ENCODE assay signal across 8 cellular contexts in the genomic region with DNA sequence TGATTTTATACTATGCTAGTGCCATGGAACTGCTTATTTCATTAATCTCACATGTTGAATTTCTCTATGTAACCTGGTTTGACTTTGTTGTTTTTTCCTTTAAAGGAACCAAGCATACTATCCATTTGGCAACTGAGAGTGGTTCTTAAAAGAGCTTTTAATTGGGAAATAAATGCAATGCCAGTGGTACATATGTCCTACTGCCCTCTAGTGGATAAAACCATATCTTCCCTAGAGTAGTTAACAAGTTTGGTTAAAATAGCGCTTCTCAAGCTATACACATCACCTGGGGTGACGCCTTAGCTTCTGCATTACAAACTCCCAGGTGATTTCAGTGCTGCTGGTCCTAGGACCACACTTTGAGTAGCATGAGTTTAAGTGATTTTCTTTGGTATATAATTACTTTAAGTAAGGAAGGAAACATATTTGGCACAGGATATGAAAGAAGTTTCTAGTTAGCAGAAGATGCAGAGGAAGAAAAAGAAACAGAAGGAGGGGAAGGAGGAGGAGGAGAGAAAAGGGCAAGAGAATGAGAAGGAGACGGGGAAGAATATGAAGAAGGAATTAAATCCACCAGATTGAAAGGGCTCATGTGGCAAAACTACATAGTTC. TPM values are rescaled to one million over a fixed set of nuclear protein-coding genes. Genes with fewer than 3 reads are reported as not detected.
DNase-seq lines count a peak whose midpoint lies in the region; ATAC-seq and TF ChIP-seq lines count a peak whose summit lies in the region.

No MANE protein-coding gene starts in this region.

- H3K4me1 ChIP-seq in breast epithelium = no peaks in the 10 kb centered on the region

- no peaks in the 10 kb centered on the region for H3K36me3 ChIP-seq in breast epithelium

- no peaks in the 10 kb centered on the region for H3K4me1 Mint-ChIP-seq in MCF 10A (ENCODE audit: insufficient read depth, unreplicated experiment)
- peaks cover 6% of the 10 kb centered on the region for H3K4me1 Mint-ChIP-seq in endothelial cell (ENCODE audit: unreplicated experiment)
- H3K4me1 Mint-ChIP-seq in neural crest cell = peaks cover 44% of the 10 kb centered on the region
- no peaks in the 10 kb centered on the region for H3K4me1 Mint-ChIP-seq in activated T-cell treated with anti-CD3 and anti-CD28 coated beads, Interleukin-2, amount 50 U/mL, for 24 hours (ENCODE audit: low read depth)

- ATAC-seq in HG03378 (IDR thresholded peaks at IDR 0.05; ENCODE audit: unreplicated experiment) (peak; percentile 72), HG02588 (IDR thresholded peaks at IDR 0.05; ENCODE audit: unreplicated experiment) (no peak)

- no peak overlapping the region for H3K4me3 ChIP-seq in breast epithelium

- H3K27me3 ChIP-seq in breast epithelium = no peaks in the 10 kb centered on the region

- H3K36me3 Mint-ChIP-seq in MCF 10A (ENCODE audit: insufficient read depth, unreplicated experiment) = no peaks in the 10 kb centered on the region
- no peaks in the 10 kb centered on the region for H3K36me3 Mint-ChIP-seq in endothelial cell (ENCODE audit: low read depth, unreplicated experiment)
- H3K36me3 Mint-ChIP-seq in neural crest cell (ENCODE audit: low read depth) = no peaks in the 10 kb centered on the region
- H3K36me3 Mint-ChIP-seq in activated T-cell treated with anti-CD3 and anti-CD28 coated beads, Interleukin-2, amount 50 U/mL, for 24 hours (ENCODE audit: low read depth) = no peaks in the 10 kb centered on the region

- TF ChIP-seq POLR2A in breast epithelium (IDR thresholded peaks at IDR 0.05) = no peak

- H3K27ac ChIP-seq in breast epithelium = peak overlapping the region in 1 of 2 donors; percentile 19

- H3K27ac Mint-ChIP-seq in MCF 10A (ENCODE audit: low read depth, unreplicated experiment) (peak overlapping the region; percentile 21), endothelial cell (ENCODE audit: unreplicated experiment) (no peak overlapping the region), neural crest cell (ENCODE audit: unreplicated experiment) (no peak overlapping the region)
- H3K27ac Mint-ChIP-seq in activated T-cell treated with anti-CD3 and anti-CD28 coated beads, Interleukin-2, amount 50 U/mL, for 24 hours = no peak overlapping the region

- BruUV-seq in MCF 10A (replicated peaks; lab: Mats Ljungman, UMichigan) = no TSS peak

- H3K9me3 ChIP-seq in breast epithelium = no peaks in the 10 kb centered on the region

- intact Hi-C loops in MCF 10A (cut with micrococcal nuclease) = loop anchor here (1.0 to 5.0 kb wide), 3 partner anchors 440 to 672 kb away; no protein-coding TSS in a partner anchor
- intact Hi-C loops in breast epithelium (cut with DNase I; ENCODE audit: low total_unique reads) = no loop called here

- POLR2A ChIA-PET in MCF 10A (lab: Yijun Ruan, JAX) = interaction anchor here (0.6 to 1.6 kb wide), 3 partner anchors 33 to 602 kb away, joined by 3 to 6 read pairs (median 3); no protein-coding TSS in a partner anchor

- DNase-seq in MCF 10A (ENCODE audit: unreplicated experiment) (peak; percentile 66), breast epithelium (ENCODE audit: low spot score in 2 of 2) (no peak), NCI-H82 (lab: John Stamatoyannopoulos, UW) (peak; percentile 69), endothelial cell (ENCODE audit: low spot score) (no peak), neural crest cell (ENCODE audit: low read depth, low spot score) (no peak)
- no peak for DNase-seq in activated T-cell treated with anti-CD3 and anti-CD28 coated beads, Interleukin-2, amount 50 U/mL, for 24 hours

- no peaks in the 10 kb centered on the region for H3K27me3 Mint-ChIP-seq in MCF 10A (ENCODE audit: insufficient read depth, unreplicated experiment)
- no peaks in the 10 kb centered on the region for H3K27me3 Mint-ChIP-seq in endothelial cell (ENCODE audit: unreplicated experiment)
- H3K27me3 Mint-ChIP-seq in neural crest cell (ENCODE audit: low read depth) = no peaks in the 10 kb centered on the region
- no peaks in the 10 kb centered on the region for H3K27me3 Mint-ChIP-seq in activated T-cell treated with anti-CD3 and anti-CD28 coated beads, Interleukin-2, amount 50 U/mL, for 24 hours

- CTCF ChIA-PET in MCF 10A (lab: Yijun Ruan, JAX) = interaction anchor here (0.6 to 10.0 kb wide), 38 partner anchors 10 to 920 kb away, joined by 3 to 172 read pairs (median 4); no protein-coding TSS in a partner anchor

- TF ChIP-seq CTCF in MCF 10A (IDR thresholded peaks at IDR 0.05; ENCODE audit: unreplicated experiment) (peak; percentile 67), breast epithelium (IDR thresholded peaks at IDR 0.05) (peak in 1 of 3 donors; percentile 55), endothelial cell (IDR thresholded peaks at IDR 0.05; ENCODE audit: unreplicated experiment) (peak; percentile 83), neural crest cell (conservative IDR thresholded peaks at IDR 0.05) (peak; percentile 79)

- no peaks in the 10 kb centered on the region for H3K9me3 Mint-ChIP-seq in MCF 10A (ENCODE audit: unreplicated experiment)
- H3K9me3 Mint-ChIP-seq in endothelial cell (ENCODE audit: unreplicated experiment) = no peaks in the 10 kb centered on the region
- H3K9me3 Mint-ChIP-seq in neural crest cell = no peaks in the 10 kb centered on the region
- peaks cover 6% of the 10 kb centered on the region for H3K9me3 Mint-ChIP-seq in activated T-cell treated with anti-CD3 and anti-CD28 coated beads, Interleukin-2, amount 50 U/mL, for 24 hours

- H3K4me3 Mint-ChIP-seq in MCF 10A (ENCODE audit: unreplicated experiment) (no peak overlapping the region), endothelial cell (ENCODE audit: unreplicated experiment) (no peak overlapping the region), neural crest cell (no peak overlapping the region)
- no peak overlapping the region for H3K4me3 Mint-ChIP-seq in activated T-cell treated with anti-CD3 and anti-CD28 coated beads, Interleukin-2, amount 50 U/mL, for 24 hours

RNA-seq across cellular contexts. Expression of a gene that starts 56.8 kb away (rescaled TPM):
- not detected in 2 replicates for total RNA-seq in MCF 10A (2022)
- 10 to 100 TPM; 13.9 to 60.5 (median 31.1) TPM for total RNA-seq in breast epithelium
- 0.15 TPM for total RNA-seq in endothelial cell (ENCODE audit: unreplicated experiment)
- 3.8 and 4.5 TPM in 2 replicates for total RNA-seq in neural crest cell

Comparison
In these comparisons a context has a peak if more than half of its experiments do, and no peak if none do; other contexts are left out.
1. DNase-seq: peak in MCF 10A (single experiment) and NCI-H82 (single experiment); none in breast epithelium (0 of 2), endothelial cell (single experiment), neural crest cell (single experiment) and activated T-cell treated with anti-CD3 and anti-CD28 coated beads, Interleukin-2, amount 50 U/mL, for 24 hours (single experiment).